In genomic region chr1:171642197-171642596, GRCh38 we compare ENCODE assay signal across 25 cellular contexts. TPM values are rescaled to one million over a fixed set of nuclear protein-coding genes. Genes with fewer than 3 reads are reported as not detected.
"Had no signal": no experiment of that assay in that cellular context is flagged by ENCODE, and none has a peak within 500 bp of the region (broad histone marks: within the 10 kb centered on the region; RNA-seq: fewer than 3 reads in every experiment).

No MANE protein-coding gene starts in this region.

- ATAC-seq: effector memory CD8-positive, alpha-beta T cell; gastroesophageal sphincter; psoas muscle; right lobe of liver; stimulated activated effector memory CD8-positive, alpha-beta T cell treated with anti-CD3 and anti-CD28 coated beads, Interleukin-12 subunit alpha, Interleukin-12 subunit beta, amount 100 ng/mL, for 72 hours had no signal

- H3K27me3 ChIP-seq: esophagus squamous epithelium, gastroesophageal sphincter, neutrophil, right lobe of liver, tibial artery, upper lobe of left lung, uterus had no signal

- H3K27ac Mint-ChIP-seq: dendritic cell treated with granulocyte-macrophage colony-stimulating factor and Interleukin-4, amounts not matched to agents 40 ng/mL and 50 ng/mL, for 4 days; effector memory CD8-positive, alpha-beta T cell; nephron; stimulated activated effector memory CD8-positive, alpha-beta T cell treated with anti-CD3 and anti-CD28 coated beads, Interleukin-12 subunit alpha, Interleukin-12 subunit beta, amount 100 ng/mL, for 72 hours; stimulated activated naive CD8-positive, alpha-beta T cell treated with anti-CD3 and anti-CD28 coated beads, Interleukin-15, Interleukin-2, amounts not matched to agents 100 ng/mL and 50 ng/mL, for 24 hours had no signal

- FAIRE-seq: islet of Langerhans had no signal

- H3K9me3 Mint-ChIP-seq: dendritic cell treated with granulocyte-macrophage colony-stimulating factor and Interleukin-4, amounts not matched to agents 40 ng/mL and 50 ng/mL, for 4 days; effector memory CD8-positive, alpha-beta T cell; naive B cell; nephron; stimulated activated effector memory CD8-positive, alpha-beta T cell treated with anti-CD3 and anti-CD28 coated beads, Interleukin-12 subunit alpha, Interleukin-12 subunit beta, amount 100 ng/mL, for 72 hours; stimulated activated naive CD8-positive, alpha-beta T cell treated with anti-CD3 and anti-CD28 coated beads, Interleukin-15, Interleukin-2, amounts not matched to agents 100 ng/mL and 50 ng/mL, for 24 hours had no signal

- H3K9me3 ChIP-seq: esophagus squamous epithelium, gastroesophageal sphincter, neutrophil, psoas muscle, right lobe of liver, tibial artery, upper lobe of left lung, uterus had no signal

- H3K27me3 Mint-ChIP-seq: dendritic cell treated with granulocyte-macrophage colony-stimulating factor and Interleukin-4, amounts not matched to agents 40 ng/mL and 50 ng/mL, for 4 days had no signal

- DNase-seq: effector memory CD8-positive, alpha-beta T cell; esophagus squamous epithelium; foreskin fibroblast; glutamatergic neuron; kidney glomerular epithelial cell; naive B cell; psoas muscle; retina; right lobe of liver; stimulated activated CD4-positive, alpha-beta T cell treated with anti-CD3 and anti-CD28 coated beads, Interleukin-4, amount 100 ng/mL, for 1 hour; stimulated activated CD8-positive, alpha-beta memory T cell treated with anti-CD3 and anti-CD28 coated beads, Interleukin-4, amount 100 ng/mL, for 48 hours; tibial artery; upper lobe of left lung; uterus had no signal

- H3K36me3 ChIP-seq: esophagus squamous epithelium, neutrophil, right lobe of liver, tibial artery, upper lobe of left lung, uterus had no signal

- H3K4me3 ChIP-seq: esophagus squamous epithelium, gastroesophageal sphincter, psoas muscle, right lobe of liver, tibial artery, upper lobe of left lung, uterus had no signal

- H3K27ac ChIP-seq: esophagus squamous epithelium, psoas muscle, right lobe of liver, tibial artery, upper lobe of left lung, uterus had no signal

- H3K4me3 Mint-ChIP-seq: dendritic cell treated with granulocyte-macrophage colony-stimulating factor and Interleukin-4, amounts not matched to agents 40 ng/mL and 50 ng/mL, for 4 days; effector memory CD8-positive, alpha-beta T cell; naive B cell; nephron; stimulated activated effector memory CD8-positive, alpha-beta T cell treated with anti-CD3 and anti-CD28 coated beads, Interleukin-12 subunit alpha, Interleukin-12 subunit beta, amount 100 ng/mL, for 72 hours; stimulated activated naive CD8-positive, alpha-beta T cell treated with anti-CD3 and anti-CD28 coated beads, Interleukin-15, Interleukin-2, amounts not matched to agents 100 ng/mL and 50 ng/mL, for 24 hours had no signal

- H3K36me3 Mint-ChIP-seq: naive B cell; stimulated activated effector memory CD8-positive, alpha-beta T cell treated with anti-CD3 and anti-CD28 coated beads, Interleukin-12 subunit alpha, Interleukin-12 subunit beta, amount 100 ng/mL, for 72 hours had no signal

RNA-seq across cellular contexts. Expression of gene MYOC, which starts 10.3 kb away (rescaled TPM):
- total RNA-seq: epithelial cell of proximal tubule, lung microvascular endothelial cell, osteoblast, right lobe of liver had no signal

RNA-seq across cellular contexts. Expression of gene MYOCOS, which starts 20.2 kb away (rescaled TPM):
- total RNA-seq: epithelial cell of proximal tubule, esophagus squamous epithelium, gastroesophageal sphincter, lung microvascular endothelial cell, right lobe of liver, upper lobe of left lung had no signal
- polyA plus RNA-seq: liver, psoas muscle had no signal
